Comparison of ENCODE assay signal across 1 cellular context in the genomic region with DNA sequence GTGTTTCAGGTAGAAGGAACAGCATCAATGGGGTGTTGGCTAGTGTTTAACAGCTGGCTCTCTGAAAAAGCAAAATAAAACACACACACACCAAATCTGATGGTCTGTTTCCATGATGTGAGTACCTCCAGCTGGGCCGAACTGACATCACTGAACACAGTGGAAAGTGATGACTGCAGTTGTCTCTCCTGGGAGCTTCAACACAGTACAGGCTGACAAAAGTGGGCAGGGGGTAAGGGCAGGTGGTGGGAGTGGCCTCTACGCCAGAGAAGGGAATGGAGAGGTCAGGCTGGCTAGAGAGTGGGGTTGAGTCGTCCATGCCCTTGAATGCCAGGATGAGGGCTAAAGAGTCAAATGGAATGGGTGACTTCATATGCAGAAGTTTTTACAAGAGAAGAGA.
TF ChIP-seq lines count a peak whose summit lies in the region.

No MANE protein-coding gene starts in this region.

TF ChIP-seq in H1, 55 proteins besides CTCF, POLR2A, EP300 and RAD21:
- no peak for TF ChIP-seq MAFK (IDR thresholded peaks at IDR 0.05; ENCODE audit: low read depth, low read length)
- no peak for TF ChIP-seq ASH2L (IDR thresholded peaks at IDR 0.05; ENCODE audit: low read length)
- TF ChIP-seq SIRT6 (IDR thresholded peaks at IDR 0.05; ENCODE audit: low read length), result no peak
TF ChIP-seq in H1: peak in this region for 0.
